Comparison of ENCODE assay signal across 1 cellular context in genomic region chr1:3320246-3321152, GRCh38.
TF ChIP-seq lines count a peak whose summit lies in the region.

No MANE protein-coding gene starts in this region.

TF ChIP-seq in SK-N-SH treated with all-trans-retinoic acid at 6 μM for 48 hours, 23 proteins besides CTCF, POLR2A, EP300 and RAD21 (continued from another document):
- TF ChIP-seq CSRNP3 (CRISPR knock-in tag; IDR thresholded peaks at IDR 0.05) = no peak
- no peak for TF ChIP-seq GLIS3 (CRISPR knock-in tag; IDR thresholded peaks at IDR 0.05)
- TF ChIP-seq PPARA (CRISPR knock-in tag; IDR thresholded peaks at IDR 0.05; ENCODE audit: borderline replicate concordance) = no peak
- TF ChIP-seq ZNF8 (CRISPR knock-in tag; IDR thresholded peaks at IDR 0.05) = no peak
- TF ChIP-seq CSDC2 (CRISPR knock-in tag; IDR thresholded peaks at IDR 0.05) = no peak
- no peak for TF ChIP-seq ZNF70 (CRISPR knock-in tag; IDR thresholded peaks at IDR 0.05)
- no peak for TF ChIP-seq ZC3H10 (CRISPR knock-in tag; IDR thresholded peaks at IDR 0.05)
- no peak for TF ChIP-seq TOX (CRISPR knock-in tag; IDR thresholded peaks at IDR 0.05; ENCODE audit: borderline replicate concordance)
- TF ChIP-seq ESRRG (CRISPR knock-in tag; IDR thresholded peaks at IDR 0.05) = no peak
- no peak for TF ChIP-seq OSR1 (CRISPR knock-in tag; IDR thresholded peaks at IDR 0.05)
